Comparison of ENCODE assay signal across 31 cellular contexts in genomic region chr13:63774133-63774532, GRCh38.
"Had no signal": no experiment of that assay in that cellular context is flagged by ENCODE, and none has a peak within 500 bp of the region (broad histone marks: within the 10 kb centered on the region; RNA-seq: fewer than 3 reads in every experiment).

No MANE protein-coding gene starts in this region.

- H3K4me1 ChIP-seq: left lung, lower lobe of right lung, neural progenitor cell, right atrium auricular region, suprapubic skin, tibial artery, upper lobe of right lung had no signal

- DNase-seq: hippocampal formation; kidney glomerular epithelial cell; left cardiac atrium; left lung; lower lobe of right lung; mesendoderm; naive B cell; natural killer cell; nephron progenitor cell; occipital lobe; ovary; stimulated activated CD4-positive, alpha-beta T cell treated with anti-CD3 and anti-CD28 coated beads, Interleukin-12 subunit alpha, Interleukin-12 subunit beta, amount 100 ng/mL, for 4 hours; stimulated activated CD4-positive, alpha-beta T cell treated with anti-CD3 and anti-CD28 coated beads, Interleukin-15, amount 100 ng/mL, for 24 hours; stimulated activated CD4-positive, alpha-beta T cell treated with anti-CD3 and anti-CD28 coated beads, Interleukin-2, amount 100 ng/mL, for 24 hours; stimulated activated CD4-positive, alpha-beta T cell treated with anti-CD3 and anti-CD28 coated beads, Interleukin-4, amount 100 ng/mL, for 1 hour; stimulated activated naive B cell treated with anti-CD40 and anti-IgM and Interleukin-4, amounts not matched to agents 10 μg/mL and 1 μg/mL and 100 μg/mL, for 72 hours; tibial artery; trophoblast cell; upper lobe of right lung had no signal

- ATAC-seq: left cardiac atrium; left lung; lower lobe of right lung; natural killer cell; sciatic nerve; stimulated activated naive B cell treated with anti-CD40 and anti-IgM and Interleukin-4, amounts not matched to agents 10 μg/mL and 1 μg/mL and 100 μg/mL, for 72 hours; upper lobe of right lung had no signal

- H3K36me3 Mint-ChIP-seq: mesothelial cell of epicardium; naive B cell; natural killer cell; neural progenitor cell; stimulated activated naive B cell treated with anti-CD40 and anti-IgM and Interleukin-4, amounts not matched to agents 10 μg/mL and 1 μg/mL and 100 μg/mL, for 72 hours had no signal

- H3K9ac ChIP-seq: neural progenitor cell had no signal

- H3K27me3 ChIP-seq: left lung, neural progenitor cell, neutrophil, ovary, right atrium auricular region, suprapubic skin, tibial artery, upper lobe of right lung had no signal

- H2AFZ ChIP-seq: neural progenitor cell had no signal

- H3K27ac ChIP-seq: left lung, lower lobe of right lung, neural progenitor cell, neutrophil, ovary, right atrium auricular region, skin epidermis, suprapubic skin, thoracic aorta, tibial artery, upper lobe of right lung had no signal

- H3K4me1 Mint-ChIP-seq: naive B cell; natural killer cell; stimulated activated naive B cell treated with anti-CD40 and anti-IgM and Interleukin-4, amounts not matched to agents 10 μg/mL and 1 μg/mL and 100 μg/mL, for 72 hours had no signal

- H3K36me3 ChIP-seq: left lung, lower lobe of right lung, neural progenitor cell, neutrophil, ovary, right atrium auricular region, suprapubic skin, thoracic aorta, tibial artery, upper lobe of right lung had no signal

- H3K4me2 ChIP-seq: neural progenitor cell had no signal

- H3K27me3 Mint-ChIP-seq: naive B cell; progenitor cell of endocrine pancreas; stimulated activated naive B cell treated with anti-CD40 and anti-IgM and Interleukin-4, amounts not matched to agents 10 μg/mL and 1 μg/mL and 100 μg/mL, for 72 hours; stimulated activated naive CD8-positive, alpha-beta T cell treated with anti-CD3 and anti-CD28 coated beads, Interleukin-15, Interleukin-2, amounts not matched to agents 100 ng/mL and 50 ng/mL, for 24 hours had no signal

- H3K9me3 ChIP-seq: lower lobe of right lung, neutrophil, ovary, right atrium auricular region, thoracic aorta, tibial artery, upper lobe of right lung had no signal

- H3K4me3 ChIP-seq: left lung, lower lobe of right lung, neural progenitor cell, ovary, right atrium auricular region, skin epidermis, suprapubic skin, thoracic aorta, tibial artery, upper lobe of right lung had no signal

- H3K27ac Mint-ChIP-seq: naive B cell; natural killer cell; nephron progenitor cell; neural progenitor cell; progenitor cell of endocrine pancreas; stimulated activated naive B cell treated with anti-CD40 and anti-IgM and Interleukin-4, amounts not matched to agents 10 μg/mL and 1 μg/mL and 100 μg/mL, for 72 hours; stimulated activated naive CD8-positive, alpha-beta T cell treated with anti-CD3 and anti-CD28 coated beads, Interleukin-15, Interleukin-2, amounts not matched to agents 100 ng/mL and 50 ng/mL, for 24 hours had no signal

- H3K9me3 Mint-ChIP-seq: neural progenitor cell had no signal

- H3K4me3 Mint-ChIP-seq: mesothelial cell of epicardium; naive B cell; natural killer cell; nephron progenitor cell; neural progenitor cell; stimulated activated naive B cell treated with anti-CD40 and anti-IgM and Interleukin-4, amounts not matched to agents 10 μg/mL and 1 μg/mL and 100 μg/mL, for 72 hours; stimulated activated naive CD8-positive, alpha-beta T cell treated with anti-CD3 and anti-CD28 coated beads, Interleukin-15, Interleukin-2, amounts not matched to agents 100 ng/mL and 50 ng/mL, for 24 hours had no signal

- FAIRE-seq: keratinocyte, urothelium cell line had no signal
